ENCODE assay signal across 8 cellular contexts in the genomic region with DNA sequence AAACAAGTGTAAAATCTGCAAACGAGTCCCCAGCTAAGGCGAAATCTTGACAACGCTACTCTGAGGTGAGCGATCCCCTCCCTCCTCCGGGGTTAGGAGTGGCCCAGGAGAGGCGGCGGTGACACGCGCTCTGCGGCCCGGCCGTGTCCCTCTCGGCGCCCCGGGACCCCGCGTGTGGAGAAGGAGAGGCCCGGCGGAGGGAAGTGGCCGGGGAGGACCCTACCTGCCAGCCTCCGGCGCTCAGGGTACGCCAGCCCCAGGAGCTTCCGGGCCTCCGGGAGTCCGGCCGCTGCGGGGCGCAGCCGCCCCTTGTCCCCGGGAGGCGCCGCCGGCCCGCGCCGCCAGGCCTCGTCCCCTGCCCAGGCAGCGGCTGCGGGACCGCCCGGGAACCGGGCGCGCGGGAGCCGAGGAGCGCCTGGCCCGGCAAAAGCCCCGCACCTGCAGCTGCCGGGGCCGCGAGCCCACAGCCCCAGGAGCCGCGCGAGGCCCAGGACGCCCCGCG.
A peak's percentile ranks its signal among the peaks of the same experiment; 100 is the strongest.
DNase-seq lines count a peak whose midpoint lies in the region; ATAC-seq and TF ChIP-seq lines count a peak whose summit lies in the region.

No MANE protein-coding gene starts in this region.

- peak; percentile 28 for ATAC-seq in GM21360 (IDR thresholded peaks at IDR 0.05; ENCODE audit: unreplicated experiment)
- ATAC-seq in central memory CD8-positive, alpha-beta T cell (replicated peaks; ENCODE audit: extremely low read depth, poor library complexity, severe bottlenecking), result peak; percentile 34

- H4K20me1 ChIP-seq in DOHH2 (ENCODE audit: control insufficient read depth, insufficient read depth, low read depth, low read length), result peaks cover 3% of the 10 kb centered on the region; the same call in 1 of the 2 replicates

- peaks cover 49% of the 10 kb centered on the region for H3K4me1 Mint-ChIP-seq in central memory CD8-positive, alpha-beta T cell

- H3K4me3 Mint-ChIP-seq in central memory CD8-positive, alpha-beta T cell, result peak overlapping the region; percentile 88

- peak overlapping the region; percentile 83 for H3K4me2 ChIP-seq in DOHH2 (ENCODE audit: low read length)

- peak; percentile 62 for DNase-seq in HK-2 (ENCODE audit: unreplicated experiment)
- DNase-seq in WERI-Rb-1, result peak; percentile 23
- peak; percentile 14 to 15 for DNase-seq in central memory CD8-positive, alpha-beta T cell (ENCODE audit: low spot score in 2 of 2)
- DNase-seq in kidney tubule cell (ENCODE audit: low spot score), result peak; percentile 44
- DNase-seq in stimulated activated CD4-positive, alpha-beta T cell treated with anti-CD3 and anti-CD28 coated beads, Interleukin-1b, Interleukin-23, amount 100 ng/mL, for 48 hours, result peak; percentile 22
- no peak for DNase-seq in NCI-H446 treated with DMSO at 0.1 percent for 48 hours (lab: John Stamatoyannopoulos, UW)

- peak overlapping the region; percentile 85 for H3K27ac Mint-ChIP-seq in central memory CD8-positive, alpha-beta T cell (ENCODE audit: low read depth)

- peaks cover 22% of the 10 kb centered on the region for H3K4me1 ChIP-seq in DOHH2 (ENCODE audit: control insufficient read depth, low read length)

- H3K27ac ChIP-seq in DOHH2 (ENCODE audit: low read depth, low read length) (peak overlapping the region; percentile 60), WERI-Rb-1 (peak overlapping the region; percentile 60)

- no peaks in the 10 kb centered on the region for H3K27me3 Mint-ChIP-seq in central memory CD8-positive, alpha-beta T cell

- H3K36me3 Mint-ChIP-seq in central memory CD8-positive, alpha-beta T cell (ENCODE audit: insufficient read depth), result peaks cover 11% of the 10 kb centered on the region

- H3K4me3 ChIP-seq in DOHH2 (ENCODE audit: low read length), result peak overlapping the region; percentile 98
- peak overlapping the region; percentile 63 for H3K4me3 ChIP-seq in WERI-Rb-1 (ENCODE audit: low read depth, low read length)

- peaks cover 50% of the 10 kb centered on the region for H3K79me2 ChIP-seq in DOHH2 (ENCODE audit: control insufficient read depth, low read length)

- H3K27me3 ChIP-seq in DOHH2 (ENCODE audit: control insufficient read depth, low read length), result no peaks in the 10 kb centered on the region
- H3K27me3 ChIP-seq in WERI-Rb-1 (ENCODE audit: insufficient read depth, low read depth, severe bottlenecking), result no peaks in the 10 kb centered on the region

- H3K36me3 ChIP-seq in DOHH2 (ENCODE audit: control insufficient read depth, low read length), result peaks cover 5% of the 10 kb centered on the region
- no peaks in the 10 kb centered on the region for H3K36me3 ChIP-seq in WERI-Rb-1

- H3K9me2 ChIP-seq in DOHH2 (replicated peaks; ENCODE audit: control insufficient read depth, low read length), result no peaks in the 10 kb centered on the region

- peaks cover 10% of the 10 kb centered on the region for H3F3A ChIP-seq in DOHH2 (ENCODE audit: control insufficient read depth, insufficient read depth)

- no peak for TF ChIP-seq CTCF in DOHH2 (IDR thresholded peaks at IDR 0.05; ENCODE audit: low read depth, low read length, poor library complexity, severe bottlenecking)
- peak; percentile 5; the same call in 1 of the 2 replicates for TF ChIP-seq CTCF in WERI-Rb-1 (IDR thresholded peaks at IDR 0.05; ENCODE audit: low read depth, low read length)

- no peaks in the 10 kb centered on the region for H3K9me3 Mint-ChIP-seq in central memory CD8-positive, alpha-beta T cell

- no peaks in the 10 kb centered on the region for H3K9me3 ChIP-seq in DOHH2 (ENCODE audit: control insufficient read depth, insufficient read depth, low read length)
- no peaks in the 10 kb centered on the region for H3K9me3 ChIP-seq in WERI-Rb-1 (ENCODE audit: severe bottlenecking)
